Comparison of ENCODE assay signal across 1 cellular context in genomic region chr16:81500833-81501521, GRCh38.
TF ChIP-seq lines count a peak whose summit lies in the region.

No MANE protein-coding gene starts in this region.

TF ChIP-seq in HepG2, 621 proteins besides CTCF, POLR2A, EP300 and RAD21:
- no peak for TF ChIP-seq ZNF775 (CRISPR knock-in tag; IDR thresholded peaks at IDR 0.05; ENCODE audit: borderline replicate concordance)
- no peak for TF ChIP-seq ATF7 (IDR thresholded peaks at IDR 0.05)
- TF ChIP-seq ATF7 (CRISPR knock-in tag; IDR thresholded peaks at IDR 0.05) = no peak
- TF ChIP-seq ZNF724P (CRISPR knock-in tag; IDR thresholded peaks at IDR 0.05; ENCODE audit: borderline replicate concordance) = no peak
- no peak for TF ChIP-seq ATRX (CRISPR knock-in tag; IDR thresholded peaks at IDR 0.05; ENCODE audit: borderline replicate concordance)
- TF ChIP-seq IRF9 (CRISPR knock-in tag; IDR thresholded peaks at IDR 0.05; ENCODE audit: borderline replicate concordance) = no peak
- no peak for TF ChIP-seq GPN1 (CRISPR knock-in tag; IDR thresholded peaks at IDR 0.05; ENCODE audit: borderline replicate concordance)
- no peak for TF ChIP-seq FOXK2 (IDR thresholded peaks at IDR 0.05)
